ENCODE assay signal across 8 cellular contexts in the genomic region with DNA sequence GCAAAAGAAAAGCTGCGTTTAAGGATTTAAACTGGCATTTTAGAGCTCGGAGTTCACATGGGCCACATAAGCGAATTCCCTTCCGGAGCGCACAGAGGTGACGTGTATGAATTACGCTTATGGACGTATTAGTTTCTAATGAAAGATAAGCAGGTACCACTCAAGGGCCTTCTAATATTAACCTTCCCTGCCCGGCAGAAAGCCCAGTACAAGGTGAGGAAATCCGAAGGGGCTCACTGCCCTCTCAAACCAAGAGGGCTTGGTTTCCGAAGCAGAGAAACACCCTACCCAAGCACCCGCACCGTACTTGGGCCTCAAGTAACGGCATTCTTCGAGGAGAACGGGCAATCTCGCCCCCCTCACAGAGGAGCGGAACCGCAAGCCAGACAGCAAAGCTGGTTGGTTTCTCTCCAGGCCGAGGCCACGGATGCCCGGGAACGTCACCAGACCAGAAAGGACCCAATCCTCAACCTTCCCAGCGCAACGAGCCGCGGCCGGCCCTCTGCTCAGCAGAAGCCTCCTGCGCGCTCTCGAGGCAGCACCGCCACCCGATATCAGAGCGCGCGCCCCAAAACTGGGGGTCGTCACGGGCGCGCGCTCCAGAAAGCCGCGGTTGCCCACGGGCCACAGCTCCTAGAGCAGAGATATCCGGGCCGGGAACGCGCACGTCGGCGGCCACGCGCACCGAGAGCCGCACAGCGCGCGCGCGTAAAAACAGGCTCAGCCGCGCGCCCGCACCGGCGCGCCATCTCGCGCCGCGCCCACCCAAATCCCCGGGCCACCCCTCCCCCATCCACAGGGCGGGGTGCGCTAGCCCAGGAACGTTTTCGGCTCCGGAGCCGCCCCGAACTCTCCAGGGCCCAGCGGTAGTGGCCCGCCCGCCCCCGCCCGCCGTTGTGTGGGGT. TPM values are rescaled to one million over a fixed set of nuclear protein-coding genes. Genes with fewer than 3 reads are reported as not detected.
A peak's percentile ranks its signal among the peaks of the same experiment; 100 is the strongest.
DNase-seq lines count a peak whose midpoint lies in the region; ATAC-seq and TF ChIP-seq lines count a peak whose summit lies in the region.

No MANE protein-coding gene starts in this region.

- no peaks in the 10 kb centered on the region for H3K9me3 ChIP-seq in DND-41 (ENCODE audit: insufficient read depth, low read length, severe bottlenecking)
- no peaks in the 10 kb centered on the region for H3K9me3 ChIP-seq in IMR-90 (ENCODE audit: control insufficient read depth, insufficient read depth, low read length)
- no peaks in the 10 kb centered on the region for H3K9me3 ChIP-seq in thoracic aorta

- H3K27me3 ChIP-seq in DND-41 (ENCODE audit: insufficient read depth, low read length, poor library complexity) (no peaks in the 10 kb centered on the region), IMR-90 (ENCODE audit: control insufficient read depth, insufficient read depth, low read length) (no peaks in the 10 kb centered on the region), thoracic aorta (replicated peaks; ENCODE audit: insufficient read depth) (no peaks in the 10 kb centered on the region)

- peaks cover 32% of the 10 kb centered on the region for H3K4me1 Mint-ChIP-seq in activated naive CD4-positive, alpha-beta T cell treated with anti-CD3 and anti-CD28 coated beads, Interleukin-2, amount 50 U/mL, for 24 hours
- H3K4me1 Mint-ChIP-seq in glutamatergic neuron (ENCODE audit: low read depth, unreplicated experiment): peaks cover 3% of the 10 kb centered on the region
- H3K4me1 Mint-ChIP-seq in osteocyte (ENCODE audit: unreplicated experiment): peaks cover 35% of the 10 kb centered on the region

- WGBS in IMR-90 (ENCODE audit: extremely low coverage in 2 of 2, insufficient read length in 1 of 2), 2 experiments: 0% methylated on average over 5 of the region's 85 CpGs; no CpG with 5 or more reads in 1 of the 2 experiments

- TF ChIP-seq CTCF in DND-41 (IDR thresholded peaks at IDR 0.05; ENCODE audit: borderline replicate concordance, extremely low read depth, low read length, poor library complexity, severe bottlenecking): no peak
- no peak for TF ChIP-seq CTCF in IMR-90 (conservative IDR thresholded peaks at IDR 0.05; ENCODE audit: low read depth, low read length)
- no peak for TF ChIP-seq CTCF in glutamatergic neuron (IDR thresholded peaks at IDR 0.05; ENCODE audit: partially characterized antibody, unreplicated experiment)
- no peak for TF ChIP-seq CTCF in osteocyte (IDR thresholded peaks at IDR 0.05)
- TF ChIP-seq CTCF in thoracic aorta (IDR thresholded peaks at IDR 0.05): no peak

- dilution Hi-C loops in IMR-90 (cut with HindIII; ENCODE audit: low sequenced_read_pairs, unreplicated experiment): no loop called here

- H3K4me3 ChIP-seq in DND-41 (ENCODE audit: low read depth in 1 of 2, low read length in 2 of 2) (peak overlapping the region; percentile 48 to 71), IMR-90 (ENCODE audit: insufficient read depth, low read depth, low read length) (peak overlapping the region; percentile 85), thoracic aorta (peak overlapping the region; percentile 94)

- H3K4me2 ChIP-seq in DND-41 (ENCODE audit: insufficient read depth, low read length) (peak overlapping the region; percentile 69), IMR-90 (ENCODE audit: low read depth, low read length) (peak overlapping the region; percentile 93)

- peak overlapping the region; percentile 95 for H3K27ac ChIP-seq in DND-41 (ENCODE audit: low read length)
- peak overlapping the region; percentile 82 for H3K27ac ChIP-seq in IMR-90 (ENCODE audit: insufficient read depth, low read length)
- peak overlapping the region; percentile 93 to 97 for H3K27ac ChIP-seq in thoracic aorta

- peak overlapping the region; percentile 33 for H3K18ac ChIP-seq in IMR-90 (ENCODE audit: low read depth, low read length)

- H3K23ac ChIP-seq in IMR-90 (ENCODE audit: low read depth, low read length): peak overlapping the region; percentile 94

- H3K4me1 ChIP-seq in DND-41 (ENCODE audit: insufficient read depth, low read length) (peaks cover 43% of the 10 kb centered on the region), IMR-90 (ENCODE audit: control insufficient read depth, insufficient read depth, low read length) (peaks cover 2% of the 10 kb centered on the region; the same call in 1 of the 2 replicates), thoracic aorta (ENCODE audit: control insufficient read depth in 1 of 2, low read depth in 2 of 2) (peaks cover 30 to 48% of the 10 kb centered on the region in 2 donors)

- peak overlapping the region; percentile 77 for H4K91ac ChIP-seq in IMR-90 (ENCODE audit: insufficient read depth, low read depth, low read length)

- H2BK120ac ChIP-seq in IMR-90 (ENCODE audit: low read depth, low read length): peak overlapping the region; percentile 30; the same call in 1 of the 2 replicates

- peak overlapping the region; percentile 80 for H2AK5ac ChIP-seq in IMR-90 (ENCODE audit: low read depth, low read length)

- no peak overlapping the region for H2BK15ac ChIP-seq in IMR-90 (ENCODE audit: low read depth, low read length)

- TF ChIP-seq POLR2A in IMR-90 (IDR thresholded peaks at IDR 0.05; ENCODE audit: low read depth, low read length): peak; percentile 80

- H3K79me1 ChIP-seq in IMR-90 (ENCODE audit: low read depth in 1 of 2, low read length in 2 of 2): peaks cover 0 to 33% of the 10 kb centered on the region in 2 experiments; a peak in 2 of 4 replicates

- ATAC-seq in DND-41 (ENCODE audit: insufficient read depth, low read depth) (peak; percentile 29), GM21529 (IDR thresholded peaks at IDR 0.05; ENCODE audit: unreplicated experiment) (peak; percentile 34), IMR-90 (ENCODE audit: low read depth) (peak; percentile 38), thoracic aorta (ENCODE audit: insufficient number of reproducible peaks, low FRiP score, low read depth) (peak; percentile 18)

- CTCF ChIA-PET in IMR-90 (lab: Yijun Ruan, JAX): interaction anchor here (1.4 to 1.9 kb wide), 5 partner anchors 11 to 105 kb away, joined by 4 to 17 read pairs (median 5); partner anchors contain the start of genes KLHDC8B, P4HTM, QARS1 and WDR6

- H3K4ac ChIP-seq in IMR-90 (ENCODE audit: low read depth, low read length): peak overlapping the region; percentile 92

- H4K5ac ChIP-seq in IMR-90 (ENCODE audit: low read depth, low read length): peak overlapping the region; percentile 72

- peak overlapping the region; percentile 77 for H3K56ac ChIP-seq in IMR-90 (ENCODE audit: extremely low read depth, insufficient read depth, low read length)

- H2BK5ac ChIP-seq in IMR-90 (ENCODE audit: low read depth, low read length, poor library complexity, severe bottlenecking): peak overlapping the region; percentile 79

- no peak overlapping the region for H2BK20ac ChIP-seq in IMR-90 (ENCODE audit: low read depth, low read length)

- no peaks in the 10 kb centered on the region for H3K9me3 Mint-ChIP-seq in activated naive CD4-positive, alpha-beta T cell treated with anti-CD3 and anti-CD28 coated beads, Interleukin-2, amount 50 U/mL, for 24 hours
- no peaks in the 10 kb centered on the region for H3K9me3 Mint-ChIP-seq in glutamatergic neuron (ENCODE audit: unreplicated experiment)
- no peaks in the 10 kb centered on the region for H3K9me3 Mint-ChIP-seq in osteocyte (ENCODE audit: unreplicated experiment)

- H2AK9ac ChIP-seq in IMR-90 (replicated peaks; ENCODE audit: low read depth, low read length, poor library complexity): peak overlapping the region; percentile 94

- H3K9ac ChIP-seq in DND-41 (ENCODE audit: low read depth, low read length) (peak overlapping the region; percentile 68), IMR-90 (ENCODE audit: low read depth, low read length) (peak overlapping the region; percentile 97)

- H4K8ac ChIP-seq in IMR-90 (ENCODE audit: low read depth in 2 of 2, low read length in 2 of 2): peak overlapping the region; percentile 83 to 88

- H3K36me3 ChIP-seq in DND-41 (ENCODE audit: insufficient read depth, low read length): peaks cover 38% of the 10 kb centered on the region
- peaks cover 16% of the 10 kb centered on the region for H3K36me3 ChIP-seq in IMR-90 (ENCODE audit: control insufficient read depth, insufficient read depth, low read length)
- H3K36me3 ChIP-seq in thoracic aorta: peaks cover 5% of the 10 kb centered on the region

- H4K20me1 ChIP-seq in DND-41 (ENCODE audit: insufficient read depth, low read length) (peaks cover 44% of the 10 kb centered on the region), IMR-90 (ENCODE audit: insufficient read depth, low read length) (peaks cover 33% of the 10 kb centered on the region)

- peaks cover 2% of the 10 kb centered on the region for H3K36me3 Mint-ChIP-seq in activated naive CD4-positive, alpha-beta T cell treated with anti-CD3 and anti-CD28 coated beads, Interleukin-2, amount 50 U/mL, for 24 hours
- H3K36me3 Mint-ChIP-seq in glutamatergic neuron (ENCODE audit: unreplicated experiment) (no peaks in the 10 kb centered on the region), osteocyte (ENCODE audit: unreplicated experiment) (peaks cover 2% of the 10 kb centered on the region)

- TF ChIP-seq RAD21 in IMR-90 (IDR thresholded peaks at IDR 0.05; ENCODE audit: low read length): no peak

- POLR2A ChIA-PET in IMR-90 (lab: Charles Lee; ENCODE audit: unreplicated experiment): interaction anchor here (0.6 to 3.1 kb wide), 3 partner anchors 13 to 71 kb away, joined by 3 to 25 read pairs (median 4); partner anchors contain the start of gene NDUFAF3

- peak overlapping the region; percentile 91 for H3K27ac Mint-ChIP-seq in activated naive CD4-positive, alpha-beta T cell treated with anti-CD3 and anti-CD28 coated beads, Interleukin-2, amount 50 U/mL, for 24 hours
- H3K27ac Mint-ChIP-seq in glutamatergic neuron (ENCODE audit: unreplicated experiment) (peak overlapping the region; percentile 93), osteocyte (ENCODE audit: unreplicated experiment) (peak overlapping the region; percentile 95)

- H3K4me3 Mint-ChIP-seq in activated naive CD4-positive, alpha-beta T cell treated with anti-CD3 and anti-CD28 coated beads, Interleukin-2, amount 50 U/mL, for 24 hours: peak overlapping the region; percentile 95
- H3K4me3 Mint-ChIP-seq in glutamatergic neuron (ENCODE audit: unreplicated experiment) (peak overlapping the region; percentile 96), osteocyte (ENCODE audit: unreplicated experiment) (peak overlapping the region; percentile 89)

- H3K27me3 Mint-ChIP-seq in activated naive CD4-positive, alpha-beta T cell treated with anti-CD3 and anti-CD28 coated beads, Interleukin-2, amount 50 U/mL, for 24 hours: no peaks in the 10 kb centered on the region
- peaks cover 3% of the 10 kb centered on the region for H3K27me3 Mint-ChIP-seq in glutamatergic neuron (ENCODE audit: unreplicated experiment)
- H3K27me3 Mint-ChIP-seq in osteocyte (ENCODE audit: unreplicated experiment): no peaks in the 10 kb centered on the region

- H2AFZ ChIP-seq in DND-41 (ENCODE audit: low read depth, low read length) (peak overlapping the region; percentile 94), IMR-90 (replicated peaks; ENCODE audit: low read length, poor library complexity) (peak overlapping the region; percentile 95)

- peak overlapping the region; percentile 95 for H3K14ac ChIP-seq in IMR-90 (replicated peaks; ENCODE audit: low read depth, low read length)

- no peaks in the 10 kb centered on the region for H3K9me1 ChIP-seq in IMR-90 (ENCODE audit: insufficient read depth, low read length)

- in situ Hi-C loops in IMR-90 (cut with MboI; ENCODE audit: low sequenced_read_pairs) (no loop called here), SK-MEL-5 (cut with HindIII; ENCODE audit: low pct_unique_long_range_greater_than_20kb, low sequenced_read_pairs) (no loop called here)

- no TSS peak for BruUV-seq in IMR-90 (replicated peaks; lab: Mats Ljungman, UMichigan)

- peaks cover 54% of the 10 kb centered on the region for H3K79me2 ChIP-seq in DND-41 (ENCODE audit: insufficient read depth, low read length)

- intact Hi-C loops in IMR-90 (cut with micrococcal nuclease): loop anchor here (5.0 kb wide), 3 partner anchors 51 to 246 kb away; partner anchors contain the start of genes NDUFAF3 and PRKAR2A

- DNase-seq in DND-41 (peak; percentile 89), IMR-90 (peak; percentile 89), SK-MEL-5 (ENCODE audit: low read depth, low spot score) (peak; percentile 83), glutamatergic neuron (peak; percentile 87), osteocyte (ENCODE audit: extremely low spot score, unreplicated experiment) (no peak), thoracic aorta (ENCODE audit: low spot score) (no peak)

RNA-seq across cellular contexts. Expression of gene QRICH1, which starts 0.7 kb away (rescaled TPM):
- total RNA-seq in IMR-90 (2012; rRNA removed) (62.7 and 72.2 TPM in 2 replicates), glutamatergic neuron (ENCODE audit: unreplicated experiment) (135 TPM), osteocyte (92.9 and 104 TPM in 2 replicates), thoracic aorta (100 to 1,000 TPM in 1 of 2 donors, 10 to 100 TPM in 1; 83.7 to 110 TPM)
- polyA plus RNA-seq in IMR-90 (2012; rRNA removed): 77.3 and 79.9 TPM in 2 replicates
- 32.4 and 50.3 TPM in 2 replicates for polyA plus RNA-seq in IMR-90 (2012; cell fraction: cytosol; rRNA removed)
- 218 and 287 TPM in 2 replicates for polyA plus RNA-seq in IMR-90 (2012; cell fraction: nucleus; rRNA removed; ENCODE audit: low replicate concordance)
- total RNA-seq in SK-MEL-5 (2014; rRNA removed; shearing (Covaris generic)): 58.0 and 75.3 TPM in 2 replicates
- 58.2 and 80.4 TPM in 2 replicates for polyA plus RNA-seq in SK-MEL-5 (2015; cell fraction: cytosol; rRNA removed)
- 356 and 506 TPM in 2 replicates for polyA plus RNA-seq in SK-MEL-5 (2015; cell fraction: nucleus; rRNA removed)

RNA-seq across cellular contexts. Expression of gene QARS1, which starts 11.4 kb away (rescaled TPM):
- total RNA-seq in IMR-90 (2012; rRNA removed) (396 and 404 TPM in 2 replicates), glutamatergic neuron (ENCODE audit: unreplicated experiment) (266 TPM), osteocyte (252 and 266 TPM in 2 replicates), thoracic aorta (100 to 1,000 TPM; 143 to 179 TPM)
- polyA plus RNA-seq in IMR-90 (2012; rRNA removed): 296 and 354 TPM in 2 replicates
- polyA plus RNA-seq in IMR-90 (2012; cell fraction: cytosol; rRNA removed): 212 and 239 TPM in 2 replicates
- polyA plus RNA-seq in IMR-90 (2012; cell fraction: nucleus; rRNA removed; ENCODE audit: low replicate concordance): 507 and 1,033 TPM in 2 replicates
- 228 and 236 TPM in 2 replicates for total RNA-seq in SK-MEL-5 (2014; rRNA removed; shearing (Covaris generic))
- polyA plus RNA-seq in SK-MEL-5 (2015; cell fraction: cytosol; rRNA removed): 473 and 499 TPM in 2 replicates
- polyA plus RNA-seq in SK-MEL-5 (2015; cell fraction: nucleus; rRNA removed): 1,164 and 1,184 TPM in 2 replicates

RNA-seq across cellular contexts. Expression of gene USP19, which starts 27.4 kb away (rescaled TPM):
- 22.5 and 24.7 TPM in 2 replicates for total RNA-seq in IMR-90 (2012; rRNA removed)
- 39.7 and 44.0 TPM in 2 replicates for polyA plus RNA-seq in IMR-90 (2012; rRNA removed)
- 16.0 and 29.4 TPM in 2 replicates for polyA plus RNA-seq in IMR-90 (2012; cell fraction: cytosol; rRNA removed)
- polyA plus RNA-seq in IMR-90 (2012; cell fraction: nucleus; rRNA removed; ENCODE audit: low replicate concordance): 76.7 and 128 TPM in 2 replicates
- 63.3 and 66.0 TPM in 2 replicates for total RNA-seq in SK-MEL-5 (2014; rRNA removed; shearing (Covaris generic))
- polyA plus RNA-seq in SK-MEL-5 (2015; cell fraction: cytosol; rRNA removed): 89.3 and 106 TPM in 2 replicates
- 181 and 220 TPM in 2 replicates for polyA plus RNA-seq in SK-MEL-5 (2015; cell fraction: nucleus; rRNA removed)
- 83.1 TPM for total RNA-seq in glutamatergic neuron (ENCODE audit: unreplicated experiment)
- 75.7 and 75.9 TPM in 2 replicates for total RNA-seq in osteocyte
- 10 to 100 TPM; 56.3 to 62.5 TPM for total RNA-seq in thoracic aorta

RNA-seq across cellular contexts. Expression of gene LAMB2, which starts 39.6 kb away (rescaled TPM):
- total RNA-seq in IMR-90 (2012; rRNA removed) (179 and 213 TPM in 2 replicates), glutamatergic neuron (ENCODE audit: unreplicated experiment) (16.6 TPM), osteocyte (721 and 811 TPM in 2 replicates), thoracic aorta (100 to 1,000 TPM; 764 to 806 TPM)
- polyA plus RNA-seq in IMR-90 (2012; rRNA removed): 526 and 570 TPM in 2 replicates
- polyA plus RNA-seq in IMR-90 (2012; cell fraction: cytosol; rRNA removed): 340 and 377 TPM in 2 replicates
- 2,321 and 3,633 TPM in 2 replicates for polyA plus RNA-seq in IMR-90 (2012; cell fraction: nucleus; rRNA removed; ENCODE audit: low replicate concordance)
- total RNA-seq in SK-MEL-5 (2014; rRNA removed; shearing (Covaris generic)): 43.6 and 45.1 TPM in 2 replicates
- 80.2 and 94.4 TPM in 2 replicates for polyA plus RNA-seq in SK-MEL-5 (2015; cell fraction: cytosol; rRNA removed)
- polyA plus RNA-seq in SK-MEL-5 (2015; cell fraction: nucleus; rRNA removed): 559 and 620 TPM in 2 replicates

Comparison
In these comparisons a context has a peak if more than half of its experiments do, and no peak if none do; other contexts are left out.
1. DNase-seq: peak in DND-41 (single experiment), IMR-90 (single experiment), SK-MEL-5 (single experiment) and glutamatergic neuron (single experiment); none in osteocyte (single experiment) and thoracic aorta (single experiment).
2. Peak in every context shown above with its lines, with median percentiles within 50 percentile points of each other: ATAC-seq, H3K27ac ChIP-seq, H3K4me3 ChIP-seq, H3K27ac Mint-ChIP-seq and H3K4me3 Mint-ChIP-seq.